Comparison of ENCODE assay signal across 1 cellular context in genomic region chr9:35790385-35791291, GRCh38.
TF ChIP-seq lines count a peak whose summit lies in the region.

No MANE protein-coding gene starts in this region.

TF ChIP-seq in SK-N-SH, 30 proteins besides CTCF, POLR2A, EP300 and RAD21 (continued from another document):
- no peak for TF ChIP-seq USF2 (IDR thresholded peaks at IDR 0.05; ENCODE audit: borderline replicate concordance, low read depth, low read length)
